ENCODE assay signal across 2 cellular contexts in the genomic region with DNA sequence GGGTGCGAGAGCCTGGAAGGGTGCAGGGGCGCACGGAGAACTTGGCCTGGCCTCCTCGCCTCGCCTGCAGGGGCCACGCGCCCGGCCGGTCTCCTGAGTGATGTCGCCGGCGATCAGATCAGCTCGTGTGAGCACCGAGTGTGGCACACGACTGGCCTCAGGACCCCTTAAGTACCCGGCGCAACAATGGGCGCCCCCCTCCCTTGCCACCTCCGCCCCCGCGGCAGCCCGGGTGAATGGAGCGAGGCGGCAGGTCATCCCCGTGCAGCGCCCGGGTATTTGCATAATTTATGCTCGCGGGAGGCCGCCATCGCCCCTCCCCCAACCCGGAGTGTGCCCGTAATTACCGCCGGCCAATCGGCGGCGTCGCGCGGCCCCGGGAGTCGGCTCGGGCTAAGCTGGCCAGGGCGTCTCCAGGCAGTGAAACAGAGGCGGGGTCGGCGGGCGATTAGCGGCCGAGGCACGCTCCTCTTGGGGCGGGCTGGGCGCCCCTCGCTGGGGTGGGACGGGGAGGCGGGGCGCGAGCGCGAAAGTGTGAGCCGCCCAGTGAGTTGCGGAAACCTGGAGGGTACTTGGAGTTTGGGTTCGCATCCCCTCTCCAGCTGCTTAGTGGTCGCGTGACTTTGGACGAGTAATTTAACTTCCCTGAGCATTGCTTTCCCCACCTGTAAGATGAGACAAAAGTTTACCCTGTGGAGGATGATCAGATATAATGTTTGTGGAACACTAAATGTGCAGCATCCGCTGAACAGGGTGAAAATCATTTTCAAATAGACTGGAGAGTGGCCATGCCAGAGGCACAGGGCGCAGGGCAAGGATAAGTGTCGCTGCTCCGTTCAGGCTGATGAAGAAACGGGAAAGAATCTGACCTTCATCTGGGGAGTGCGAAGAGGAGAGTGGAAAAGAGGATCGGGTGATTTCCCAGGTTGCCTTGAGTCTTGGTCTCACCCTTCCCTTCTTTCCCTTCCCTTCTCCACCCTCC.
TF ChIP-seq lines count a peak whose summit lies in the region.

A gene with protein sequence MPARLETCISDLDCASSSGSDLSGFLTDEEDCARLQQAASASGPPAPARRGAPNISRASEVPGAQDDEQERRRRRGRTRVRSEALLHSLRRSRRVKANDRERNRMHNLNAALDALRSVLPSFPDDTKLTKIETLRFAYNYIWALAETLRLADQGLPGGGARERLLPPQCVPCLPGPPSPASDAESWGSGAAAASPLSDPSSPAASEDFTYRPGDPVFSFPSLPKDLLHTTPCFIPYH (minus strand): TSS at position 145 of the 982 bp plus-strand sequence. CDS start 274 bp downstream, outside the sequence.

TF ChIP-seq in SK-N-SH, 30 proteins besides CTCF, POLR2A, EP300 and RAD21:
- TF ChIP-seq, protein P1, sequence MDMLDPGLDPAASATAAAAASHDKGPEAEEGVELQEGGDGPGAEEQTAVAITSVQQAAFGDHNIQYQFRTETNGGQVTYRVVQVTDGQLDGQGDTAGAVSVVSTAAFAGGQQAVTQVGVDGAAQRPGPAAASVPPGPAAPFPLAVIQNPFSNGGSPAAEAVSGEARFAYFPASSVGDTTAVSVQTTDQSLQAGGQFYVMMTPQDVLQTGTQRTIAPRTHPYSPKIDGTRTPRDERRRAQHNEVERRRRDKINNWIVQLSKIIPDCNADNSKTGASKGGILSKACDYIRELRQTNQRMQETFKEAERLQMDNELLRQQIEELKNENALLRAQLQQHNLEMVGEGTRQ (IDR thresholded peaks at IDR 0.05; ENCODE audit: borderline replicate concordance, low read depth, low read length): no peak
- TF ChIP-seq RFX5 (IDR thresholded peaks at IDR 0.05; ENCODE audit: low read length) (no peak), POLR2AphosphoS5 (IDR thresholded peaks at IDR 0.05; ENCODE audit: low read depth, low read length) (no peak), JUND (IDR thresholded peaks at IDR 0.05) (no peak), MEF2A (IDR thresholded peaks at IDR 0.05; ENCODE audit: borderline replicate concordance, low read depth) (no peak), ELF1 (IDR thresholded peaks at IDR 0.05) (no peak), NFIC (IDR thresholded peaks at IDR 0.05; ENCODE audit: borderline replicate concordance) (no peak), MXI1 (IDR thresholded peaks at IDR 0.05; ENCODE audit: low read depth, low read length) (no peak), RXRA (IDR thresholded peaks at IDR 0.05; ENCODE audit: borderline replicate concordance, low read depth) (no peak), TCF12 (IDR thresholded peaks at IDR 0.05) (no peak), TEAD4 (IDR thresholded peaks at IDR 0.05; ENCODE audit: borderline replicate concordance, insufficient read depth) (no peak), SMC3 (IDR thresholded peaks at IDR 0.05; ENCODE audit: low read depth, low read length) (no peak), NRF1 (IDR thresholded peaks at IDR 0.05; ENCODE audit: low read depth, low read length) (no peak), FOXJ3 (CRISPR knock-in tag; IDR thresholded peaks at IDR 0.05) (no peak), GATA2 (CRISPR knock-in tag; IDR thresholded peaks at IDR 0.05) (no peak), EZH2phosphoT487 (IDR thresholded peaks at IDR 0.05; ENCODE audit: borderline replicate concordance, low read depth) (no peak)
- TF ChIP-seq, protein P2, sequence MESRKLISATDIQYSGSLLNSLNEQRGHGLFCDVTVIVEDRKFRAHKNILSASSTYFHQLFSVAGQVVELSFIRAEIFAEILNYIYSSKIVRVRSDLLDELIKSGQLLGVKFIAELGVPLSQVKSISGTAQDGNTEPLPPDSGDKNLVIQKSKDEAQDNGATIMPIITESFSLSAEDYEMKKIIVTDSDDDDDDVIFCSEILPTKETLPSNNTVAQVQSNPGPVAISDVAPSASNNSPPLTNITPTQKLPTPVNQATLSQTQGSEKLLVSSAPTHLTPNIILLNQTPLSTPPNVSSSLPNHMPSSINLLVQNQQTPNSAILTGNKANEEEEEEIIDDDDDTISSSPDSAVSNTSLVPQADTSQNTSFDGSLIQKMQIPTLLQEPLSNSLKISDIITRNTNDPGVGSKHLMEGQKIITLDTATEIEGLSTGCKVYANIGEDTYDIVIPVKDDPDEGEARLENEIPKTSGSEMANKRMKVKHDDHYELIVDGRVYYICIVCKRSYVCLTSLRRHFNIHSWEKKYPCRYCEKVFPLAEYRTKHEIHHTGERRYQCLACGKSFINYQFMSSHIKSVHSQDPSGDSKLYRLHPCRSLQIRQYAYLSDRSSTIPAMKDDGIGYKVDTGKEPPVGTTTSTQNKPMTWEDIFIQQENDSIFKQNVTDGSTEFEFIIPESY (IDR thresholded peaks at IDR 0.05; ENCODE audit: borderline replicate concordance, low read depth): no peak
- TF ChIP-seq, protein P3, sequence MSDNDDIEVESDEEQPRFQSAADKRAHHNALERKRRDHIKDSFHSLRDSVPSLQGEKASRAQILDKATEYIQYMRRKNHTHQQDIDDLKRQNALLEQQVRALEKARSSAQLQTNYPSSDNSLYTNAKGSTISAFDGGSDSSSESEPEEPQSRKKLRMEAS (IDR thresholded peaks at IDR 0.05; ENCODE audit: low read depth): no peak
- TF ChIP-seq, protein P4, sequence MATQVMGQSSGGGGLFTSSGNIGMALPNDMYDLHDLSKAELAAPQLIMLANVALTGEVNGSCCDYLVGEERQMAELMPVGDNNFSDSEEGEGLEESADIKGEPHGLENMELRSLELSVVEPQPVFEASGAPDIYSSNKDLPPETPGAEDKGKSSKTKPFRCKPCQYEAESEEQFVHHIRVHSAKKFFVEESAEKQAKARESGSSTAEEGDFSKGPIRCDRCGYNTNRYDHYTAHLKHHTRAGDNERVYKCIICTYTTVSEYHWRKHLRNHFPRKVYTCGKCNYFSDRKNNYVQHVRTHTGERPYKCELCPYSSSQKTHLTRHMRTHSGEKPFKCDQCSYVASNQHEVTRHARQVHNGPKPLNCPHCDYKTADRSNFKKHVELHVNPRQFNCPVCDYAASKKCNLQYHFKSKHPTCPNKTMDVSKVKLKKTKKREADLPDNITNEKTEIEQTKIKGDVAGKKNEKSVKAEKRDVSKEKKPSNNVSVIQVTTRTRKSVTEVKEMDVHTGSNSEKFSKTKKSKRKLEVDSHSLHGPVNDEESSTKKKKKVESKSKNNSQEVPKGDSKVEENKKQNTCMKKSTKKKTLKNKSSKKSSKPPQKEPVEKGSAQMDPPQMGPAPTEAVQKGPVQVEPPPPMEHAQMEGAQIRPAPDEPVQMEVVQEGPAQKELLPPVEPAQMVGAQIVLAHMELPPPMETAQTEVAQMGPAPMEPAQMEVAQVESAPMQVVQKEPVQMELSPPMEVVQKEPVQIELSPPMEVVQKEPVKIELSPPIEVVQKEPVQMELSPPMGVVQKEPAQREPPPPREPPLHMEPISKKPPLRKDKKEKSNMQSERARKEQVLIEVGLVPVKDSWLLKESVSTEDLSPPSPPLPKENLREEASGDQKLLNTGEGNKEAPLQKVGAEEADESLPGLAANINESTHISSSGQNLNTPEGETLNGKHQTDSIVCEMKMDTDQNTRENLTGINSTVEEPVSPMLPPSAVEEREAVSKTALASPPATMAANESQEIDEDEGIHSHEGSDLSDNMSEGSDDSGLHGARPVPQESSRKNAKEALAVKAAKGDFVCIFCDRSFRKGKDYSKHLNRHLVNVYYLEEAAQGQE (IDR thresholded peaks at IDR 0.05; ENCODE audit: low read depth, low read length): no peak
- TF ChIP-seq, protein P5, sequence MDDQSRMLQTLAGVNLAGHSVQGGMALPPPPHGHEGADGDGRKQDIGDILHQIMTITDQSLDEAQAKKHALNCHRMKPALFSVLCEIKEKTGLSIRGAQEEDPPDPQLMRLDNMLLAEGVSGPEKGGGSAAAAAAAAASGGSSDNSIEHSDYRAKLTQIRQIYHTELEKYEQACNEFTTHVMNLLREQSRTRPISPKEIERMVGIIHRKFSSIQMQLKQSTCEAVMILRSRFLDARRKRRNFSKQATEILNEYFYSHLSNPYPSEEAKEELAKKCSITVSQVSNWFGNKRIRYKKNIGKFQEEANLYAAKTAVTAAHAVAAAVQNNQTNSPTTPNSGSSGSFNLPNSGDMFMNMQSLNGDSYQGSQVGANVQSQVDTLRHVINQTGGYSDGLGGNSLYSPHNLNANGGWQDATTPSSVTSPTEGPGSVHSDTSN (IDR thresholded peaks at IDR 0.05): no peak
TF ChIP-seq in SK-N-SH: peak in this region for 0.

TF ChIP-seq in SK-N-SH treated with all-trans-retinoic acid at 6 μM for 48 hours, 23 proteins besides CTCF, POLR2A, EP300 and RAD21 (continued from another document):
- TF ChIP-seq, protein P6, sequence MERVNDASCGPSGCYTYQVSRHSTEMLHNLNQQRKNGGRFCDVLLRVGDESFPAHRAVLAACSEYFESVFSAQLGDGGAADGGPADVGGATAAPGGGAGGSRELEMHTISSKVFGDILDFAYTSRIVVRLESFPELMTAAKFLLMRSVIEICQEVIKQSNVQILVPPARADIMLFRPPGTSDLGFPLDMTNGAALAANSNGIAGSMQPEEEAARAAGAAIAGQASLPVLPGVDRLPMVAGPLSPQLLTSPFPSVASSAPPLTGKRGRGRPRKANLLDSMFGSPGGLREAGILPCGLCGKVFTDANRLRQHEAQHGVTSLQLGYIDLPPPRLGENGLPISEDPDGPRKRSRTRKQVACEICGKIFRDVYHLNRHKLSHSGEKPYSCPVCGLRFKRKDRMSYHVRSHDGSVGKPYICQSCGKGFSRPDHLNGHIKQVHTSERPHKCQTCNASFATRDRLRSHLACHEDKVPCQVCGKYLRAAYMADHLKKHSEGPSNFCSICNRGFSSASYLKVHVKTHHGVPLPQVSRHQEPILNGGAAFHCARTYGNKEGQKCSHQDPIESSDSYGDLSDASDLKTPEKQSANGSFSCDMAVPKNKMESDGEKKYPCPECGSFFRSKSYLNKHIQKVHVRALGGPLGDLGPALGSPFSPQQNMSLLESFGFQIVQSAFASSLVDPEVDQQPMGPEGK (CRISPR knock-in tag; IDR thresholded peaks at IDR 0.05; ENCODE audit: borderline replicate concordance): no peak
- TF ChIP-seq OSR1 (CRISPR knock-in tag; IDR thresholded peaks at IDR 0.05) (no peak), SNAI2 (CRISPR knock-in tag; IDR thresholded peaks at IDR 0.05) (no peak), RARB (CRISPR knock-in tag; IDR thresholded peaks at IDR 0.05) (no peak), CSDC2 (CRISPR knock-in tag; IDR thresholded peaks at IDR 0.05) (no peak)
- TF ChIP-seq, protein P7, sequence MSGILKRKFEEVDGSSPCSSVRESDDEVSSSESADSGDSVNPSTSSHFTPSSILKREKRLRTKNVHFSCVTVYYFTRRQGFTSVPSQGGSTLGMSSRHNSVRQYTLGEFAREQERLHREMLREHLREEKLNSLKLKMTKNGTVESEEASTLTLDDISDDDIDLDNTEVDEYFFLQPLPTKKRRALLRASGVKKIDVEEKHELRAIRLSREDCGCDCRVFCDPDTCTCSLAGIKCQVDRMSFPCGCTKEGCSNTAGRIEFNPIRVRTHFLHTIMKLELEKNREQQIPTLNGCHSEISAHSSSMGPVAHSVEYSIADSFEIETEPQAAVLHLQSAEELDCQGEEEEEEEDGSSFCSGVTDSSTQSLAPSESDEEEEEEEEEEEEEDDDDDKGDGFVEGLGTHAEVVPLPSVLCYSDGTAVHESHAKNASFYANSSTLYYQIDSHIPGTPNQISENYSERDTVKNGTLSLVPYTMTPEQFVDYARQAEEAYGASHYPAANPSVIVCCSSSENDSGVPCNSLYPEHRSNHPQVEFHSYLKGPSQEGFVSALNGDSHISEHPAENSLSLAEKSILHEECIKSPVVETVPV (CRISPR knock-in tag; IDR thresholded peaks at IDR 0.05): no peak
- TF ChIP-seq, protein P8, sequence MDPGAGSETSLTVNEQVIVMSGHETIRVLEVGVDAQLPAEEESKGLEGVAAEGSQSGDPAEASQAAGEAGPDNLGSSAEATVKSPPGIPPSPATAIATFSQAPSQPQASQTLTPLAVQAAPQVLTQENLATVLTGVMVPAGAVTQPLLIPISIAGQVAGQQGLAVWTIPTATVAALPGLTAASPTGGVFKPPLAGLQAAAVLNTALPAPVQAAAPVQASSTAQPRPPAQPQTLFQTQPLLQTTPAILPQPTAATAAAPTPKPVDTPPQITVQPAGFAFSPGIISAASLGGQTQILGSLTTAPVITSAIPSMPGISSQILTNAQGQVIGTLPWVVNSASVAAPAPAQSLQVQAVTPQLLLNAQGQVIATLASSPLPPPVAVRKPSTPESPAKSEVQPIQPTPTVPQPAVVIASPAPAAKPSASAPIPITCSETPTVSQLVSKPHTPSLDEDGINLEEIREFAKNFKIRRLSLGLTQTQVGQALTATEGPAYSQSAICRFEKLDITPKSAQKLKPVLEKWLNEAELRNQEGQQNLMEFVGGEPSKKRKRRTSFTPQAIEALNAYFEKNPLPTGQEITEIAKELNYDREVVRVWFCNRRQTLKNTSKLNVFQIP (CRISPR knock-in tag; IDR thresholded peaks at IDR 0.05; ENCODE audit: borderline replicate concordance, low read depth): no peak
